ENCODE assay signal across 21 cellular contexts in genomic region chr5:29984153-29984534, GRCh38.
"Had no signal": no experiment of that assay in that cellular context is flagged by ENCODE, and none has a peak within 500 bp of the region (broad histone marks: within the 10 kb centered on the region; RNA-seq: fewer than 3 reads in every experiment).

No MANE protein-coding gene starts in this region.

- H3K9ac ChIP-seq: parathyroid adenoma had no signal

- H2AFZ ChIP-seq: parathyroid adenoma had no signal

- H3K27ac ChIP-seq: breast epithelium, esophagus muscularis mucosa, foreskin keratinocyte, heart right ventricle, left ventricle myocardium inferior, parathyroid adenoma, psoas muscle, transverse colon had no signal

- H3K36me3 ChIP-seq: breast epithelium, esophagus muscularis mucosa, heart right ventricle, left ventricle myocardium inferior, transverse colon had no signal

- H3K4me3 ChIP-seq: breast epithelium, esophagus muscularis mucosa, heart right ventricle, left ventricle myocardium inferior, lung, psoas muscle, transverse colon had no signal

- H3K4me1 ChIP-seq: breast epithelium, esophagus muscularis mucosa, foreskin keratinocyte, heart right ventricle, left ventricle myocardium inferior, parathyroid adenoma, psoas muscle, transverse colon had no signal

- DNase-seq: activated CD4-positive, alpha-beta T cell treated with anti-CD3 and anti-CD28 coated beads for 36 hours; activated CD4-positive, CD25-positive, alpha-beta regulatory T cell; activated CD8-positive, alpha-beta memory T cell treated with anti-CD3 and anti-CD28 coated beads, Interleukin-2, amount 10 ng/mL, durations not matched to agents 7 days and 5 days; activated CD8-positive, alpha-beta T cell treated with anti-CD3 and anti-CD28 coated beads, Interleukin-2, amount 10 ng/mL, durations not matched to agents 7 days and 5 days; activated T-cell treated with anti-CD3 and anti-CD28 coated beads, Interleukin-2, amount 50 U/mL, for 48 hours; central memory CD4-positive, alpha-beta T cell; foreskin keratinocyte; heart right ventricle; left ventricle myocardium inferior; nephron progenitor cell; nucleus accumbens; psoas muscle; stimulated activated CD4-positive, alpha-beta T cell treated with anti-CD3 and anti-CD28 coated beads, Interleukin-15, amount 100 ng/mL, for 24 hours; stimulated activated CD4-positive, alpha-beta T cell treated with anti-CD3 and anti-CD28 coated beads, Interleukin-2, amount 100 ng/mL, for 24 hours; stimulated activated naive CD4-positive, alpha-beta T cell; T-helper 9 cell; transverse colon had no signal

- H3K9me3 ChIP-seq: breast epithelium, esophagus muscularis mucosa, left ventricle myocardium inferior, psoas muscle, transverse colon had no signal

- H3K79me2 ChIP-seq: parathyroid adenoma had no signal

- H3K27me3 ChIP-seq: breast epithelium, foreskin keratinocyte, heart right ventricle, transverse colon had no signal
